ENCODE assay signal across 8 cellular contexts in genomic region chr2:181457121-181457740, GRCh38. TPM values are rescaled to one million over a fixed set of nuclear protein-coding genes. Genes with fewer than 3 reads are reported as not detected.
DNase-seq lines count a peak whose midpoint lies in the region; ATAC-seq and TF ChIP-seq lines count a peak whose summit lies in the region.

ITGA4 (plus strand) TSS chr2:181457386; CDS start chr2:181457655, 269 bp downstream.

- no CpG with 5 or more reads among the region's 67 CpGs for WGBS in iPS DF 6.9 (ENCODE audit: insufficient coverage, insufficient read length)
- 2% methylated on average over 41 of the region's 67 CpGs for WGBS in smooth muscle cell (ENCODE audit: low lambda C conversion rate)

- peaks cover 48% of the 10 kb centered on the region for H3K4me1 ChIP-seq in DND-41 (ENCODE audit: insufficient read depth, low read length)
- peaks cover 9% of the 10 kb centered on the region; the same call in 1 of the 2 replicates for H3K4me1 ChIP-seq in HUES48 (ENCODE audit: control insufficient read depth, insufficient read depth, low read length)
- peaks cover 3 to 4% of the 10 kb centered on the region in 2 donors for H3K4me1 ChIP-seq in ascending aorta
- H3K4me1 ChIP-seq in iPS DF 6.9 (ENCODE audit: control insufficient read depth, insufficient read depth, low read length): peaks cover 3% of the 10 kb centered on the region; the same call in 1 of the 2 replicates
- H3K4me1 ChIP-seq in smooth muscle cell (ENCODE audit: low read depth): peaks cover 10% of the 10 kb centered on the region

- DNase-seq in DND-41: peak; percentile 86
- peak; percentile 50 to 85 (median 64) for DNase-seq in T-helper 2 cell
- DNase-seq in ascending aorta (ENCODE audit: low spot score in 2 of 2): peak; percentile 9 to 80
- no peak for DNase-seq in iPS DF 6.9 (ENCODE audit: low read depth, low spot score)
- DNase-seq in smooth muscle cell (lab: John Stamatoyannopoulos, UW; ENCODE audit: unreplicated experiment): peak; percentile 46
- no peak for DNase-seq in LoVo (ENCODE audit: low spot score)

- intact Hi-C loops in ascending aorta (cut with DNase I): loop anchor here (10.0 kb wide), 1 partner anchor 352 kb away; no protein-coding TSS in a partner anchor

- H4K20me1 ChIP-seq in DND-41 (ENCODE audit: insufficient read depth, low read length): peaks cover 6% of the 10 kb centered on the region
- no peaks in the 10 kb centered on the region for H4K20me1 ChIP-seq in smooth muscle cell (ENCODE audit: low read depth)

- peak within 1 kb of the TSS; percentile 91 for H3K4me2 ChIP-seq in DND-41 (ENCODE audit: insufficient read depth, low read length)
- peak within 1 kb of the TSS; percentile 96 for H3K4me2 ChIP-seq in smooth muscle cell

- H3K36me3 ChIP-seq in DND-41 (ENCODE audit: insufficient read depth, low read length) (peaks cover 46% of the 10 kb centered on the region), HUES48 (ENCODE audit: control insufficient read depth, insufficient read depth, low read length) (no peaks in the 10 kb centered on the region), ascending aorta (no peaks in the 10 kb centered on the region), iPS DF 6.9 (ENCODE audit: control insufficient read depth, insufficient read depth, low read length) (no peaks in the 10 kb centered on the region), smooth muscle cell (ENCODE audit: low read depth) (no peaks in the 10 kb centered on the region)

- H3F3A ChIP-seq in smooth muscle cell (ENCODE audit: low read depth): no peaks in the 10 kb centered on the region

- peak; percentile 85 for TF ChIP-seq CTCF in DND-41 (IDR thresholded peaks at IDR 0.05; ENCODE audit: borderline replicate concordance, extremely low read depth, low read length, poor library complexity, severe bottlenecking)
- TF ChIP-seq CTCF in ascending aorta (IDR thresholded peaks at IDR 0.05): peak; percentile 16 to 58 (median 37)
- TF ChIP-seq CTCF in smooth muscle cell (IDR thresholded peaks at IDR 0.05; ENCODE audit: borderline replicate concordance, insufficient read depth, poor library complexity, severe bottlenecking): peak; percentile 64

- H2AFZ ChIP-seq in DND-41 (ENCODE audit: low read depth, low read length) (peak within 1 kb of the TSS; percentile 56), smooth muscle cell (ENCODE audit: low read depth) (peak within 1 kb of the TSS; percentile 98)

- H3K79me2 ChIP-seq in DND-41 (ENCODE audit: insufficient read depth, low read length): peaks cover 50% of the 10 kb centered on the region
- no peaks in the 10 kb centered on the region for H3K79me2 ChIP-seq in smooth muscle cell (ENCODE audit: low read depth)

- H3K27ac ChIP-seq in DND-41 (ENCODE audit: low read length): peak within 1 kb of the TSS; percentile 97
- no peak within 1 kb of the TSS for H3K27ac ChIP-seq in HUES48 (ENCODE audit: low read depth, low read length)
- peak within 1 kb of the TSS; percentile 34 to 38 for H3K27ac ChIP-seq in ascending aorta
- H3K27ac ChIP-seq in iPS DF 6.9 (ENCODE audit: low read length): no peak within 1 kb of the TSS
- H3K27ac ChIP-seq in smooth muscle cell (ENCODE audit: low read depth): no peak within 1 kb of the TSS

- H3K9ac ChIP-seq in DND-41 (ENCODE audit: low read depth, low read length): peak within 1 kb of the TSS; percentile 99
- H3K9ac ChIP-seq in HUES48 (ENCODE audit: low read depth, low read length): peak within 1 kb of the TSS; percentile 48; the same call in 1 of the 2 replicates
- peak within 1 kb of the TSS; percentile 21 for H3K9ac ChIP-seq in smooth muscle cell (ENCODE audit: low read depth)

- H3K27me3 ChIP-seq in DND-41 (ENCODE audit: insufficient read depth, low read length, poor library complexity) (no peaks in the 10 kb centered on the region), HUES48 (ENCODE audit: control insufficient read depth, insufficient read depth, low read length) (peaks cover 60% of the 10 kb centered on the region), ascending aorta (no peaks in the 10 kb centered on the region), iPS DF 6.9 (ENCODE audit: control insufficient read depth, insufficient read depth, low read length) (peaks cover 16% of the 10 kb centered on the region), smooth muscle cell (ENCODE audit: low read depth) (no peaks in the 10 kb centered on the region)

- ATAC-seq in DND-41 (ENCODE audit: insufficient read depth, low read depth): peak; percentile 76
- peak; percentile 61 for ATAC-seq in GM21447 (IDR thresholded peaks at IDR 0.05; ENCODE audit: unreplicated experiment)

- peak within 1 kb of the TSS; percentile 65 to 66 for H3K4me3 ChIP-seq in DND-41 (ENCODE audit: low read depth in 1 of 2, low read length in 2 of 2)
- peak within 1 kb of the TSS; percentile 79 for H3K4me3 ChIP-seq in HUES48 (ENCODE audit: low read depth, low read length)
- H3K4me3 ChIP-seq in ascending aorta: peak within 1 kb of the TSS; percentile 52 to 64
- H3K4me3 ChIP-seq in iPS DF 6.9 (ENCODE audit: low read length): peak within 1 kb of the TSS; percentile 46; the same call in 1 of the 2 replicates
- H3K4me3 ChIP-seq in smooth muscle cell: peak within 1 kb of the TSS; percentile 64

- H3K9me3 ChIP-seq in DND-41 (ENCODE audit: insufficient read depth, low read length, severe bottlenecking) (no peaks in the 10 kb centered on the region), HUES48 (ENCODE audit: control insufficient read depth, insufficient read depth, low read length) (no peaks in the 10 kb centered on the region), ascending aorta (no peaks in the 10 kb centered on the region), iPS DF 6.9 (ENCODE audit: control insufficient read depth, insufficient read depth, low read length) (no peaks in the 10 kb centered on the region), smooth muscle cell (replicated peaks; ENCODE audit: low read depth) (no peaks in the 10 kb centered on the region)

RNA-seq across cellular contexts. Expression of gene ITGA4, which starts in this region (rescaled TPM):
- total RNA-seq in ascending aorta (6.6 TPM), smooth muscle cell (16.3 and 20.0 TPM in 2 replicates)
- polyA plus RNA-seq in smooth muscle cell: 5.4 and 7.1 TPM in 2 replicates

Comparison
In these comparisons a context has a peak if more than half of its experiments do, and no peak if none do; other contexts are left out.
1. DNase-seq: peak in DND-41 (single experiment), T-helper 2 cell (5 of 5), ascending aorta (2 of 2) and smooth muscle cell (single experiment); none in iPS DF 6.9 (single experiment) and LoVo (single experiment).
2. H3K27ac ChIP-seq: peak in DND-41 (single experiment) and ascending aorta (2 of 2); none in HUES48 (single experiment), iPS DF 6.9 (single experiment) and smooth muscle cell (single experiment).
3. H3K9ac ChIP-seq: peak in every context shown above with its lines; median percentile 99 in DND-41; 48 in HUES48; 21 in smooth muscle cell.
4. Peak in every context shown above with its lines, with median percentiles within 50 percentile points of each other: H3K4me3 ChIP-seq and CTCF ChIP-seq.